In genomic region chr17:2123467-2124251, GRCh38 we compare ENCODE assay signal across 8 cellular contexts.
DNase-seq lines count a peak whose midpoint lies in the region; ATAC-seq, FAIRE-seq and TF ChIP-seq lines count a peak whose summit lies in the region.

No MANE protein-coding gene starts in this region.

- in situ Hi-C loops in GM12878 (cut with MboI) = no loop called here

- BruUV-seq in GM12878 (replicated peaks; lab: Mats Ljungman, UMichigan) = TSS peak; percentile 27

- WGBS in GM12878 (ENCODE audit: insufficient coverage, insufficient replicate concordance, low lambda C conversion rate, missing lambda C conversion rate) = 41% methylated on average over 4 of the region's 4 CpGs

- RAD21 ChIA-PET in GM12878 (lab: Charles Lee; ENCODE audit: unreplicated experiment) = interaction anchor here (0.8 to 4.5 kb wide), 15 partner anchors 10 to 259 kb away, joined by 3 to 30 read pairs (median 5); no protein-coding TSS in a partner anchor

- H3K4me3 ChIP-seq in HL-60 (replicated peaks; ENCODE audit: insufficient read depth, low read length) (no peak overlapping the region), GM12878 (no peak overlapping the region), tibial artery (no peak overlapping the region)

- POLR2A ChIA-PET in GM12878 (lab: Charles Lee) = interaction anchor here (0.6 to 7.8 kb wide), 6 partner anchors 10 to 40 kb away, joined by 3 to 67 read pairs (median 6); no protein-coding TSS in a partner anchor

- H2AFZ ChIP-seq in GM12878 (ENCODE audit: control insufficient read depth, low read depth, low read length) = peak overlapping the region; percentile 49

- H3K36me3 ChIP-seq in GM12878 (ENCODE audit: control insufficient read depth in 2 of 2, insufficient read depth in 2 of 2, low read length in 1 of 2) (peaks cover 3 to 4% of the 10 kb centered on the region in 2 experiments; a peak in 2 of 4 replicates), tibial artery (peaks cover 0 to 6% (median 0%) of the 10 kb centered on the region in 3 donors)

- H3K9me3 ChIP-seq in GM12878 (replicated peaks; ENCODE audit: control insufficient read depth, insufficient read depth, low read length) (no peaks in the 10 kb centered on the region), tibial artery (no peaks in the 10 kb centered on the region)

- DNase-seq in HL-60 (ENCODE audit: low read depth in 1 of 2, low spot score in 1 of 2) = peak; percentile 15 to 59
- DNase-seq in GM12878 (ENCODE audit: low read depth, low spot score) = no peak
- peak in 1 of 2 donors; percentile 33 for DNase-seq in tibial artery
- no peak for DNase-seq in activated CD4-positive, CD25-positive, alpha-beta regulatory T cell treated with anti-CD3 and anti-CD28 coated beads, Interleukin-2, amount 50 U/mL, for 72 hours
- DNase-seq in activated CD4-positive, alpha-beta T cell treated with anti-CD3 and anti-CD28 coated beads for 48 hours = no peak

- TF ChIP-seq CTCF in 22Rv1 (IDR thresholded peaks at IDR 0.05) (no peak), HL-60 (IDR thresholded peaks at IDR 0.05; ENCODE audit: insufficient read depth, low read length) (no peak), GM12878 (IDR thresholded peaks at IDR 0.05 in 2 of 3, conservative IDR thresholded peaks at IDR 0.05 in 1 of 3; ENCODE audit: control insufficient read depth in 2 of 3, extremely low read depth in 1 of 3, insufficient read depth in 1 of 3, low read depth in 3 of 3, low read length in 3 of 3) (no peak), tibial artery (IDR thresholded peaks at IDR 0.05) (no peak)

- H3K4me1 ChIP-seq in GM12878 (ENCODE audit: control insufficient read depth, insufficient read depth, low read length) (peaks cover 23% of the 10 kb centered on the region), tibial artery (peaks cover 0 to 25% (median 11%) of the 10 kb centered on the region in 4 donors)

- no peak for TF ChIP-seq RAD21 in GM12878 (IDR thresholded peaks at IDR 0.05; ENCODE audit: insufficient read depth, low read depth, low read length)

- no peaks in the 10 kb centered on the region for H4K20me1 ChIP-seq in GM12878 (ENCODE audit: control insufficient read depth, insufficient read depth)

- intact Hi-C loops in GM12878 (cut with micrococcal nuclease; ENCODE audit: unreplicated experiment) (no loop called here), tibial artery (cut with DNase I; ENCODE audit: low total_unique reads) (no loop called here)

- 0 out of 4 replicates have a peak, but pooled peaks of 1 of the 2 experiments have one; percentile 36 for TF ChIP-seq EP300 in GM12878 (IDR thresholded peaks at IDR 0.05; ENCODE audit: borderline replicate concordance in 1 of 2, control insufficient read depth in 1 of 2, low read depth in 2 of 2, low read length in 2 of 2)

- no peaks in the 10 kb centered on the region for H3K27me3 ChIP-seq in HL-60 (ENCODE audit: insufficient read depth, poor library complexity, severe bottlenecking)
- H3K27me3 ChIP-seq in GM12878 (replicated peaks in 1 of 2; ENCODE audit: control insufficient read depth in 2 of 2, insufficient read depth in 2 of 2, low read length in 1 of 2) = no peaks in the 10 kb centered on the region
- H3K27me3 ChIP-seq in layer of hippocampus (ENCODE audit: control insufficient read depth, insufficient read depth, low read length) = no peaks in the 10 kb centered on the region
- no peaks in the 10 kb centered on the region for H3K27me3 ChIP-seq in tibial artery

- H3K27ac ChIP-seq in 22Rv1 = peak overlapping the region; percentile 27
- H3K27ac ChIP-seq in HL-60 (replicated peaks) = peak overlapping the region; percentile 50
- peak overlapping the region; percentile 65 for H3K27ac ChIP-seq in GM12878 (ENCODE audit: control insufficient read depth, insufficient read depth)
- H3K27ac ChIP-seq in layer of hippocampus (ENCODE audit: low read depth, low read length) = peak overlapping the region; percentile 31
- peak overlapping the region; percentile 5 to 10 for H3K27ac ChIP-seq in tibial artery

- H3K4me2 ChIP-seq in GM12878 (ENCODE audit: control insufficient read depth, insufficient read depth) = peak overlapping the region; percentile 83

- FAIRE-seq in GM12878 (lab: Jason Lieb, UNC) = peak; percentile 78

- TF ChIP-seq POLR2A in GM12878 (IDR thresholded peaks at IDR 0.05; ENCODE audit: low read depth, low read length) = no peak

- H3K79me2 ChIP-seq in GM12878 (ENCODE audit: control insufficient read depth, insufficient read depth, low read length) = no peaks in the 10 kb centered on the region

- peak; percentile 84 for ATAC-seq in GM12878
- no peak for ATAC-seq in GM21737 (IDR thresholded peaks at IDR 0.05; ENCODE audit: unreplicated experiment)

- CTCF ChIA-PET in GM12878 (lab: Yijun Ruan, JAX) = interaction anchor here (1.0 to 8.4 kb wide), 18 partner anchors 11 to 259 kb away, joined by 3 to 65 read pairs (median 4); partner anchors contain the start of gene HIC1

- H3K9ac ChIP-seq in GM12878 (ENCODE audit: control insufficient read depth, insufficient read depth, low read length) = 0 out of 2 replicates have a peak overlapping the region, but pooled peaks have one; percentile 21

- SMC1A ChIA-PET in GM12878 (lab: Charles Lee; ENCODE audit: uncharacterized antibody, unreplicated experiment) = interaction anchor here (0.8 to 7.9 kb wide), 19 partner anchors 11 to 159 kb away, joined by 3 to 74 read pairs (median 4); no protein-coding TSS in a partner anchor

TF ChIP-seq in GM12878, 131 proteins besides CTCF, POLR2A, EP300 and RAD21:
- TF ChIP-seq RCOR1 (conservative IDR thresholded peaks at IDR 0.05; ENCODE audit: low read depth, low read length) = 0 out of 2 replicates have a peak, but pooled peaks have one; percentile 61
- TF ChIP-seq IRF4 (IDR thresholded peaks at IDR 0.05; ENCODE audit: low read depth, low read length) = peak; percentile 26; the same call in 1 of the 2 replicates
- peak; percentile 51; the same call in 1 of the 2 replicates for TF ChIP-seq RELB (IDR thresholded peaks at IDR 0.05; ENCODE audit: low read depth)
- no peak for TF ChIP-seq TCF12 (IDR thresholded peaks at IDR 0.05; ENCODE audit: low read depth, low read length)
- TF ChIP-seq NR2F1 (conservative IDR thresholded peaks at IDR 0.05) = no peak
- 0 out of 2 replicates have a peak, but pooled peaks have one; percentile 11 for TF ChIP-seq NFIC (IDR thresholded peaks at IDR 0.05; ENCODE audit: low read depth, low read length)
- no peak for TF ChIP-seq SREBF1 (IDR thresholded peaks at IDR 0.05; ENCODE audit: low read length)
- no peak for TF ChIP-seq SMC3 (IDR thresholded peaks at IDR 0.05; ENCODE audit: borderline replicate concordance, low read length)
- no peak for TF ChIP-seq KAT2A (conservative IDR thresholded peaks at IDR 0.05; ENCODE audit: control insufficient read depth, low read depth, low read length)
- peak; percentile 65 to 72; a peak in 3 of 4 replicates for TF ChIP-seq IKZF2 (IDR thresholded peaks at IDR 0.05)
- TF ChIP-seq E4F1 (IDR thresholded peaks at IDR 0.05; ENCODE audit: borderline replicate concordance, partially characterized antibody) = no peak
- TF ChIP-seq SPI1 (IDR thresholded peaks at IDR 0.05; ENCODE audit: borderline replicate concordance, insufficient read depth, low read depth, low read length) = peak; percentile 86
- peak; percentile 67 for TF ChIP-seq RUNX3 (IDR thresholded peaks at IDR 0.05; ENCODE audit: low read length)
- TF ChIP-seq YBX1 (IDR thresholded peaks at IDR 0.05) = no peak
- TF ChIP-seq IKZF1 (conservative IDR thresholded peaks at IDR 0.05) = peak; percentile 81
- TF ChIP-seq MTA3 (IDR thresholded peaks at IDR 0.05; ENCODE audit: borderline replicate concordance, low read length) = no peak; the same call in 1 of the 2 replicates
- peak; percentile 58 for TF ChIP-seq EED (IDR thresholded peaks at IDR 0.05; ENCODE audit: low read depth)
- TF ChIP-seq CHD2 (IDR thresholded peaks at IDR 0.05; ENCODE audit: borderline replicate concordance, low read depth, low read length) = no peak
- TF ChIP-seq SP1 (IDR thresholded peaks at IDR 0.05; ENCODE audit: low read depth, low read length) = no peak

Comparison
In these comparisons a context has a peak if more than half of its experiments do, and no peak if none do; other contexts are left out.
1. H3K27ac ChIP-seq: peak in every context shown above with its lines; median percentile 65 in GM12878; 50 in HL-60; 31 in layer of hippocampus; 27 in 22Rv1; 8 in tibial artery.
2. DNase-seq: peak in HL-60 (2 of 2); none in GM12878 (single experiment), activated CD4-positive, CD25-positive, alpha-beta regulatory T cell treated with anti-CD3 and anti-CD28 coated beads, Interleukin-2, amount 50 U/mL, for 72 hours (single experiment) and activated CD4-positive, alpha-beta T cell treated with anti-CD3 and anti-CD28 coated beads for 48 hours (single experiment).